ENCODE assay signal across 1 cellular context in the genomic region with DNA sequence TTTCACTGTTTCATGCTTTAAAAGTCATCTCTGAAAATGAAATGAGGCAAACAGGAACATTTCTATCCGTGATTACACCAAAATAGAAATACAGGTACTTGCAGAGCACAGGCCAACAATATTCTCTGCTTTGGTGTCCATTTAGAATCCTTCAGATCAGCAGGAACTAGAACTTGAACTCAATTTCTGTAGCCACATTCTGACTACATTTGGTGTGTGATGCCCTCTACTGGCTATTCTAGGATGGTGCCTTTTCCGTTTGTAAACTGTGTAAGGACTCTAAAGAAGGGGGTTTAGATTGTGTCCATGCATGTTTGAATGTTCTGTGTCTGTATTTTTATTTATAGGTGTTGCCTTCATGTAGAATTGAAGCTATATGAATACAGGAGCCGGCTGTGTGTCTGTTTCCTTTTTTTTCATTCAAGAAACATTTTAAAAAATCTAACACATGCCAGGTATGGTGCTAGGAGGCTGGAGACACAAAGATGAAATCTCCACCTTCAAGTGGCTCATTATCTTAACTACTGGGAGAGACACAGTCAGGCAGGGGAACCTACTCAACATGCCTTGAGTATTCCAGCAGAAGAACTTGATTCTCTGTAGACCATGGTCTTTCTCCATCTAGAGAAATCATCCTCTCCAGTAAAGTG.
A peak's percentile ranks its signal among the peaks of the same experiment; 100 is the strongest.
TF ChIP-seq lines count a peak whose summit lies in the region.

No MANE protein-coding gene starts in this region.

TF ChIP-seq in GM12878, 131 proteins besides CTCF, POLR2A, EP300 and RAD21 (continued from another document):
- TF ChIP-seq, protein P1, sequence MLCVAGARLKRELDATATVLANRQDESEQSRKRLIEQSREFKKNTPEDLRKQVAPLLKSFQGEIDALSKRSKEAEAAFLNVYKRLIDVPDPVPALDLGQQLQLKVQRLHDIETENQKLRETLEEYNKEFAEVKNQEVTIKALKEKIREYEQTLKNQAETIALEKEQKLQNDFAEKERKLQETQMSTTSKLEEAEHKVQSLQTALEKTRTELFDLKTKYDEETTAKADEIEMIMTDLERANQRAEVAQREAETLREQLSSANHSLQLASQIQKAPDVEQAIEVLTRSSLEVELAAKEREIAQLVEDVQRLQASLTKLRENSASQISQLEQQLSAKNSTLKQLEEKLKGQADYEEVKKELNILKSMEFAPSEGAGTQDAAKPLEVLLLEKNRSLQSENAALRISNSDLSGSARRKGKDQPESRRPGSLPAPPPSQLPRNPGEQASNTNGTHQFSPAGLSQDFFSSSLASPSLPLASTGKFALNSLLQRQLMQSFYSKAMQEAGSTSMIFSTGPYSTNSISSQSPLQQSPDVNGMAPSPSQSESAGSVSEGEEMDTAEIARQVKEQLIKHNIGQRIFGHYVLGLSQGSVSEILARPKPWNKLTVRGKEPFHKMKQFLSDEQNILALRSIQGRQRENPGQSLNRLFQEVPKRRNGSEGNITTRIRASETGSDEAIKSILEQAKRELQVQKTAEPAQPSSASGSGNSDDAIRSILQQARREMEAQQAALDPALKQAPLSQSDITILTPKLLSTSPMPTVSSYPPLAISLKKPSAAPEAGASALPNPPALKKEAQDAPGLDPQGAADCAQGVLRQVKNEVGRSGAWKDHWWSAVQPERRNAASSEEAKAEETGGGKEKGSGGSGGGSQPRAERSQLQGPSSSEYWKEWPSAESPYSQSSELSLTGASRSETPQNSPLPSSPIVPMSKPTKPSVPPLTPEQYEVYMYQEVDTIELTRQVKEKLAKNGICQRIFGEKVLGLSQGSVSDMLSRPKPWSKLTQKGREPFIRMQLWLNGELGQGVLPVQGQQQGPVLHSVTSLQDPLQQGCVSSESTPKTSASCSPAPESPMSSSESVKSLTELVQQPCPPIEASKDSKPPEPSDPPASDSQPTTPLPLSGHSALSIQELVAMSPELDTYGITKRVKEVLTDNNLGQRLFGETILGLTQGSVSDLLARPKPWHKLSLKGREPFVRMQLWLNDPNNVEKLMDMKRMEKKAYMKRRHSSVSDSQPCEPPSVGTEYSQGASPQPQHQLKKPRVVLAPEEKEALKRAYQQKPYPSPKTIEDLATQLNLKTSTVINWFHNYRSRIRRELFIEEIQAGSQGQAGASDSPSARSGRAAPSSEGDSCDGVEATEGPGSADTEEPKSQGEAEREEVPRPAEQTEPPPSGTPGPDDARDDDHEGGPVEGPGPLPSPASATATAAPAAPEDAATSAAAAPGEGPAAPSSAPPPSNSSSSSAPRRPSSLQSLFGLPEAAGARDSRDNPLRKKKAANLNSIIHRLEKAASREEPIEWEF (IDR thresholded peaks at IDR 0.05; ENCODE audit: insufficient replicate concordance, low read depth, low read length): no peak
- TF ChIP-seq JUND (IDR thresholded peaks at IDR 0.05; ENCODE audit: low read depth, low read length) (no peak), BHLHE40 (IDR thresholded peaks at IDR 0.05; ENCODE audit: borderline replicate concordance in 1 of 2, low read depth in 2 of 2, low read length in 1 of 2) (0 out of 4 replicates have a peak, but pooled peaks of 1 of the 2 experiments have one; percentile 11), ATF7 (IDR thresholded peaks at IDR 0.05; ENCODE audit: low read depth) (no peak), EED (IDR thresholded peaks at IDR 0.05; ENCODE audit: low read depth) (no peak), WRNIP1 (IDR thresholded peaks at IDR 0.05; ENCODE audit: borderline replicate concordance, low read depth, low read length) (no peak), ZNF622 (IDR thresholded peaks at IDR 0.05) (no peak), RB1 (IDR thresholded peaks at IDR 0.05; ENCODE audit: borderline replicate concordance) (peak; percentile 41; the same call in 1 of the 2 replicates), SIN3A (IDR thresholded peaks at IDR 0.05; ENCODE audit: low read depth, low read length) (no peak), FOXM1 (IDR thresholded peaks at IDR 0.05; ENCODE audit: low read depth, low read length) (0 out of 2 replicates have a peak, but pooled peaks have one; percentile 38), YY1 (IDR thresholded peaks at IDR 0.05; ENCODE audit: low read depth, low read length) (peak; percentile 33; the same call in 1 of the 2 replicates), TARDBP (IDR thresholded peaks at IDR 0.05; ENCODE audit: borderline replicate concordance) (no peak), STAT1 (conservative IDR thresholded peaks at IDR 0.05) (no peak), CHD1 (IDR thresholded peaks at IDR 0.05; ENCODE audit: low read depth, low read length) (no peak), EGR1 (IDR thresholded peaks at IDR 0.05; ENCODE audit: borderline replicate concordance in 1 of 2, low read depth in 2 of 2, low read length in 2 of 2) (no peak), BMI1 (IDR thresholded peaks at IDR 0.05; ENCODE audit: borderline replicate concordance) (no peak), RUNX3 (IDR thresholded peaks at IDR 0.05; ENCODE audit: low read length) (peak; percentile 21; the same call in 1 of the 2 replicates), SMARCA5 (IDR thresholded peaks at IDR 0.05) (0 out of 2 replicates have a peak, but pooled peaks have one; percentile 36), POU2F2 (IDR thresholded peaks at IDR 0.05; ENCODE audit: borderline replicate concordance, low read depth, low read length) (no peak), TCF7 (IDR thresholded peaks at IDR 0.05; ENCODE audit: borderline replicate concordance) (no peak), POLR2AphosphoS5 (IDR thresholded peaks at IDR 0.05; ENCODE audit: low read length) (no peak), ZSCAN29 (IDR thresholded peaks at IDR 0.05) (no peak), NR2C2 (IDR thresholded peaks at IDR 0.05; ENCODE audit: borderline replicate concordance, control insufficient read depth, insufficient read length, low read depth) (no peak), LARP7 (IDR thresholded peaks at IDR 0.05) (no peak), MYB (IDR thresholded peaks at IDR 0.05; ENCODE audit: borderline replicate concordance, low read depth, low read length) (no peak), MEF2B (IDR thresholded peaks at IDR 0.05; ENCODE audit: partially characterized antibody, poor library complexity, severe bottlenecking) (no peak)
- TF ChIP-seq, protein P2, sequence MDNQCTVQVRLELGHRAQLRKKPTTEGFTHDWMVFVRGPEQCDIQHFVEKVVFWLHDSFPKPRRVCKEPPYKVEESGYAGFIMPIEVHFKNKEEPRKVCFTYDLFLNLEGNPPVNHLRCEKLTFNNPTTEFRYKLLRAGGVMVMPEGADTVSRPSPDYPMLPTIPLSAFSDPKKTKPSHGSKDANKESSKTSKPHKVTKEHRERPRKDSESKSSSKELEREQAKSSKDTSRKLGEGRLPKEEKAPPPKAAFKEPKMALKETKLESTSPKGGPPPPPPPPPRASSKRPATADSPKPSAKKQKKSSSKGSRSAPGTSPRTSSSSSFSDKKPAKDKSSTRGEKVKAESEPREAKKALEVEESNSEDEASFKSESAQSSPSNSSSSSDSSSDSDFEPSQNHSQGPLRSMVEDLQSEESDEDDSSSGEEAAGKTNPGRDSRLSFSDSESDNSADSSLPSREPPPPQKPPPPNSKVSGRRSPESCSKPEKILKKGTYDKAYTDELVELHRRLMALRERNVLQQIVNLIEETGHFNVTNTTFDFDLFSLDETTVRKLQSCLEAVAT (IDR thresholded peaks at IDR 0.05): no peak
- TF ChIP-seq, protein P3, sequence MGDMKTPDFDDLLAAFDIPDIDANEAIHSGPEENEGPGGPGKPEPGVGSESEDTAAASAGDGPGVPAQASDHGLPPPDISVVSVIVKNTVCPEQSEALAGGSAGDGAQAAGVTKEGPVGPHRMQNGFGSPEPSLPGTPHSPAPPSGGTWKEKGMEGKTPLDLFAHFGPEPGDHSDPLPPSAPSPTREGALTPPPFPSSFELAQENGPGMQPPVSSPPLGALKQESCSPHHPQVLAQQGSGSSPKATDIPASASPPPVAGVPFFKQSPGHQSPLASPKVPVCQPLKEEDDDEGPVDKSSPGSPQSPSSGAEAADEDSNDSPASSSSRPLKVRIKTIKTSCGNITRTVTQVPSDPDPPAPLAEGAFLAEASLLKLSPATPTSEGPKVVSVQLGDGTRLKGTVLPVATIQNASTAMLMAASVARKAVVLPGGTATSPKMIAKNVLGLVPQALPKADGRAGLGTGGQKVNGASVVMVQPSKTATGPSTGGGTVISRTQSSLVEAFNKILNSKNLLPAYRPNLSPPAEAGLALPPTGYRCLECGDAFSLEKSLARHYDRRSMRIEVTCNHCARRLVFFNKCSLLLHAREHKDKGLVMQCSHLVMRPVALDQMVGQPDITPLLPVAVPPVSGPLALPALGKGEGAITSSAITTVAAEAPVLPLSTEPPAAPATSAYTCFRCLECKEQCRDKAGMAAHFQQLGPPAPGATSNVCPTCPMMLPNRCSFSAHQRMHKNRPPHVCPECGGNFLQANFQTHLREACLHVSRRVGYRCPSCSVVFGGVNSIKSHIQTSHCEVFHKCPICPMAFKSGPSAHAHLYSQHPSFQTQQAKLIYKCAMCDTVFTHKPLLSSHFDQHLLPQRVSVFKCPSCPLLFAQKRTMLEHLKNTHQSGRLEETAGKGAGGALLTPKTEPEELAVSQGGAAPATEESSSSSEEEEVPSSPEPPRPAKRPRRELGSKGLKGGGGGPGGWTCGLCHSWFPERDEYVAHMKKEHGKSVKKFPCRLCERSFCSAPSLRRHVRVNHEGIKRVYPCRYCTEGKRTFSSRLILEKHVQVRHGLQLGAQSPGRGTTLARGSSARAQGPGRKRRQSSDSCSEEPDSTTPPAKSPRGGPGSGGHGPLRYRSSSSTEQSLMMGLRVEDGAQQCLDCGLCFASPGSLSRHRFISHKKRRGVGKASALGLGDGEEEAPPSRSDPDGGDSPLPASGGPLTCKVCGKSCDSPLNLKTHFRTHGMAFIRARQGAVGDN (IDR thresholded peaks at IDR 0.05): no peak
- TF ChIP-seq, protein P4, sequence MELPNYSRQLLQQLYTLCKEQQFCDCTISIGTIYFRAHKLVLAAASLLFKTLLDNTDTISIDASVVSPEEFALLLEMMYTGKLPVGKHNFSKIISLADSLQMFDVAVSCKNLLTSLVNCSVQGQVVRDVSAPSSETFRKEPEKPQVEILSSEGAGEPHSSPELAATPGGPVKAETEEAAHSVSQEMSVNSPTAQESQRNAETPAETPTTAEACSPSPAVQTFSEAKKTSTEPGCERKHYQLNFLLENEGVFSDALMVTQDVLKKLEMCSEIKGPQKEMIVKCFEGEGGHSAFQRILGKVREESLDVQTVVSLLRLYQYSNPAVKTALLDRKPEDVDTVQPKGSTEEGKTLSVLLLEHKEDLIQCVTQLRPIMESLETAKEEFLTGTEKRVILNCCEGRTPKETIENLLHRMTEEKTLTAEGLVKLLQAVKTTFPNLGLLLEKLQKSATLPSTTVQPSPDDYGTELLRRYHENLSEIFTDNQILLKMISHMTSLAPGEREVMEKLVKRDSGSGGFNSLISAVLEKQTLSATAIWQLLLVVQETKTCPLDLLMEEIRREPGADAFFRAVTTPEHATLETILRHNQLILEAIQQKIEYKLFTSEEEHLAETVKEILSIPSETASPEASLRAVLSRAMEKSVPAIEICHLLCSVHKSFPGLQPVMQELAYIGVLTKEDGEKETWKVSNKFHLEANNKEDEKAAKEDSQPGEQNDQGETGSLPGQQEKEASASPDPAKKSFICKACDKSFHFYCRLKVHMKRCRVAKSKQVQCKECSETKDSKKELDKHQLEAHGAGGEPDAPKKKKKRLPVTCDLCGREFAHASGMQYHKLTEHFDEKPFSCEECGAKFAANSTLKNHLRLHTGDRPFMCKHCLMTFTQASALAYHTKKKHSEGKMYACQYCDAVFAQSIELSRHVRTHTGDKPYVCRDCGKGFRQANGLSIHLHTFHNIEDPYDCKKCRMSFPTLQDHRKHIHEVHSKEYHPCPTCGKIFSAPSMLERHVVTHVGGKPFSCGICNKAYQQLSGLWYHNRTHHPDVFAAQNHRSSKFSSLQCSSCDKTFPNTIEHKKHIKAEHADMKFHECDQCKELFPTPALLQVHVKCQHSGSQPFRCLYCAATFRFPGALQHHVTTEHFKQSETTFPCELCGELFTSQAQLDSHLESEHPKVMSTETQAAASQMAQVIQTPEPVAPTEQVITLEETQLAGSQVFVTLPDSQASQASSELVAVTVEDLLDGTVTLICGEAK (IDR thresholded peaks at IDR 0.05; ENCODE audit: borderline replicate concordance): no peak
- TF ChIP-seq, protein P5, sequence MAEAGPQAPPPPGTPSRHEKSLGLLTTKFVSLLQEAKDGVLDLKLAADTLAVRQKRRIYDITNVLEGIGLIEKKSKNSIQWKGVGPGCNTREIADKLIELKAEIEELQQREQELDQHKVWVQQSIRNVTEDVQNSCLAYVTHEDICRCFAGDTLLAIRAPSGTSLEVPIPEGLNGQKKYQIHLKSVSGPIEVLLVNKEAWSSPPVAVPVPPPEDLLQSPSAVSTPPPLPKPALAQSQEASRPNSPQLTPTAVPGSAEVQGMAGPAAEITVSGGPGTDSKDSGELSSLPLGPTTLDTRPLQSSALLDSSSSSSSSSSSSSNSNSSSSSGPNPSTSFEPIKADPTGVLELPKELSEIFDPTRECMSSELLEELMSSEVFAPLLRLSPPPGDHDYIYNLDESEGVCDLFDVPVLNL (IDR thresholded peaks at IDR 0.05; ENCODE audit: low read depth, low read length): no peak
- TF ChIP-seq, protein P6, sequence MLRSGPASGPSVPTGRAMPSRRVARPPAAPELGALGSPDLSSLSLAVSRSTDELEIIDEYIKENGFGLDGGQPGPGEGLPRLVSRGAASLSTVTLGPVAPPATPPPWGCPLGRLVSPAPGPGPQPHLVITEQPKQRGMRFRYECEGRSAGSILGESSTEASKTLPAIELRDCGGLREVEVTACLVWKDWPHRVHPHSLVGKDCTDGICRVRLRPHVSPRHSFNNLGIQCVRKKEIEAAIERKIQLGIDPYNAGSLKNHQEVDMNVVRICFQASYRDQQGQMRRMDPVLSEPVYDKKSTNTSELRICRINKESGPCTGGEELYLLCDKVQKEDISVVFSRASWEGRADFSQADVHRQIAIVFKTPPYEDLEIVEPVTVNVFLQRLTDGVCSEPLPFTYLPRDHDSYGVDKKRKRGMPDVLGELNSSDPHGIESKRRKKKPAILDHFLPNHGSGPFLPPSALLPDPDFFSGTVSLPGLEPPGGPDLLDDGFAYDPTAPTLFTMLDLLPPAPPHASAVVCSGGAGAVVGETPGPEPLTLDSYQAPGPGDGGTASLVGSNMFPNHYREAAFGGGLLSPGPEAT (IDR thresholded peaks at IDR 0.05; ENCODE audit: low read depth): no peak
